Comparison of ENCODE assay signal across 8 cellular contexts in the genomic region with DNA sequence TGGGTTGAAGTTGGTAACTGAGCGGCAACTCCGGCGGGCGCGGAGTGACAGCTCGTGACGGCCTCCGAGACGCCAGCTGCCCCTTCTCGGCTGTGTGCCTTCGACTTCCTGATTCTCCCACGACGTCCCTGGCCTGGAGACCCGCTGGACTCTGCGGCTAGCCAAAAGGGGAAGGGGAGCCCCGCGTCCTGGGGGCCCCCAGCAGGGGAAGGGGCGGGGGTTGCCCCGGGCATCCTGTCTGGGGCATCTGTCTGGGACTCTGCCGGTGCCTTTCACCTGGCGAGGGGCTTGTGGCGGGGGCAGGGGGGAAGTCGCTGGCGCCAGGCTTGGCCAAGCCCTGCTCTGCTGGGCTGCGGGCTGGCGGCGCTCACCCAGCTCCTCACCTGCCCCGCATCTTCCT.
DNase-seq lines count a peak whose midpoint lies in the region; ATAC-seq and TF ChIP-seq lines count a peak whose summit lies in the region.
"Not testable (repeated sequence)": the region's sequence is repeated elsewhere in the genome, so short reads cannot be mapped to it uniquely, and the experiment has no call there.

No MANE protein-coding gene starts in this region.

- H2BK12ac ChIP-seq in mesenchymal stem cell (ENCODE audit: low read length in 2 of 2): not testable (repeated sequence)

- not testable (repeated sequence) for DNase-seq in CD8-positive, alpha-beta T cell; MM.1S; dorsolateral prefrontal cortex; mesenchymal stem cell; upper lobe of right lung
- peak; percentile 32 for DNase-seq in activated T-cell treated with anti-CD3 and anti-CD28 coated beads, Interleukin-2, amount 50 U/mL, for 24 hours
- peak; percentile 32 for DNase-seq in left ventricle myocardium superior

- H3K36me3 Mint-ChIP-seq in CD8-positive, alpha-beta T cell; activated T-cell treated with anti-CD3 and anti-CD28 coated beads, Interleukin-2, amount 50 U/mL, for 24 hours (ENCODE audit: low read depth): not testable (repeated sequence)

- not testable (repeated sequence) for H3K4ac ChIP-seq in mesenchymal stem cell (ENCODE audit: low read depth in 1 of 2, low read length in 2 of 2)

- peaks cover 20% of the 10 kb centered on the region for H3K27me3 Mint-ChIP-seq in CD8-positive, alpha-beta T cell (ENCODE audit: low read depth)
- H3K27me3 Mint-ChIP-seq in activated T-cell treated with anti-CD3 and anti-CD28 coated beads, Interleukin-2, amount 50 U/mL, for 24 hours: peaks cover 46% of the 10 kb centered on the region

- H3K79me1 ChIP-seq in mesenchymal stem cell (replicated peaks; ENCODE audit: low read length, poor library complexity, severe bottlenecking): not testable (repeated sequence)

- not testable (repeated sequence) for H3K27me3 ChIP-seq in CD8-positive, alpha-beta T cell (ENCODE audit: insufficient read depth, low read length); MM.1S (replicated peaks; ENCODE audit: insufficient read depth, low read length); mesenchymal stem cell (ENCODE audit: control insufficient read depth in 1 of 2, insufficient read depth in 1 of 2, low read length in 2 of 2); rectal smooth muscle tissue (ENCODE audit: control insufficient read depth, insufficient read depth, low read length); upper lobe of right lung
- H3K27me3 ChIP-seq in dorsolateral prefrontal cortex: peaks cover 0 to 18% (median 0%) of the 10 kb centered on the region in 45 donors

- H3K4me3 Mint-ChIP-seq in CD8-positive, alpha-beta T cell: peak overlapping the region; percentile 11
- not testable (repeated sequence) for H3K4me3 Mint-ChIP-seq in activated T-cell treated with anti-CD3 and anti-CD28 coated beads, Interleukin-2, amount 50 U/mL, for 24 hours

- not testable (repeated sequence) for H3K9me3 ChIP-seq in CD8-positive, alpha-beta T cell (ENCODE audit: low read length); MM.1S (replicated peaks; ENCODE audit: insufficient read depth, low read length); mesenchymal stem cell (ENCODE audit: control insufficient read depth, low read length); upper lobe of right lung

- not testable (repeated sequence) for H3K9me3 Mint-ChIP-seq in CD8-positive, alpha-beta T cell; activated T-cell treated with anti-CD3 and anti-CD28 coated beads, Interleukin-2, amount 50 U/mL, for 24 hours

- 70% methylated on average over 19 of the region's 28 CpGs for WGBS in mesenchymal stem cell

- not testable (repeated sequence) for H2AK5ac ChIP-seq in mesenchymal stem cell (ENCODE audit: low read length, severe bottlenecking)

- not testable (repeated sequence) for H2BK5ac ChIP-seq in mesenchymal stem cell (ENCODE audit: low read depth, low read length, poor library complexity, severe bottlenecking)

- H3K4me1 ChIP-seq in CD8-positive, alpha-beta T cell (ENCODE audit: insufficient read depth, low read length); MM.1S (ENCODE audit: low read length); mesenchymal stem cell (ENCODE audit: control insufficient read depth, insufficient read depth, low read depth, low read length); rectal smooth muscle tissue (ENCODE audit: control insufficient read depth, insufficient read depth, low read length); upper lobe of right lung: not testable (repeated sequence)

- H2BK120ac ChIP-seq in mesenchymal stem cell (ENCODE audit: low read depth, low read length): not testable (repeated sequence)

- TF ChIP-seq CTCF in CD8-positive, alpha-beta T cell (IDR thresholded peaks at IDR 0.05); MM.1S (IDR thresholded peaks at IDR 0.05; ENCODE audit: low read length); dorsolateral prefrontal cortex (IDR thresholded peaks at IDR 0.05 in 54 of 56, conservative IDR thresholded peaks at IDR 0.05 in 2 of 56; ENCODE audit: low read depth in 1 of 56, partially characterized antibody in 56 of 56); upper lobe of right lung (IDR thresholded peaks at IDR 0.05): not testable (repeated sequence)

- not testable (repeated sequence) for H3K23ac ChIP-seq in mesenchymal stem cell (ENCODE audit: low read length in 2 of 2)

- not testable (repeated sequence) for H3K18ac ChIP-seq in mesenchymal stem cell (ENCODE audit: low read depth in 1 of 2, low read length in 2 of 2)

- H2AFZ ChIP-seq in MM.1S (ENCODE audit: low read length): peak overlapping the region; percentile 35; the same call in 1 of the 2 replicates
- not testable (repeated sequence) for H2AFZ ChIP-seq in mesenchymal stem cell (ENCODE audit: low read depth, low read length)

- H4K8ac ChIP-seq in mesenchymal stem cell (ENCODE audit: low read length): not testable (repeated sequence)

- not testable (repeated sequence) for H3K4me1 Mint-ChIP-seq in CD8-positive, alpha-beta T cell (ENCODE audit: low read depth); activated T-cell treated with anti-CD3 and anti-CD28 coated beads, Interleukin-2, amount 50 U/mL, for 24 hours (ENCODE audit: low read depth)

- H3K9ac ChIP-seq in MM.1S (ENCODE audit: low read length): peak overlapping the region; percentile 65; the same call in 1 of the 2 replicates
- H3K9ac ChIP-seq in mesenchymal stem cell (ENCODE audit: low read length); rectal smooth muscle tissue (ENCODE audit: low read length): not testable (repeated sequence)

- H3K4me3 ChIP-seq in CD8-positive, alpha-beta T cell (ENCODE audit: low read depth, low read length); mesenchymal stem cell (ENCODE audit: insufficient read depth in 1 of 2, low read depth in 1 of 2, low read length in 2 of 2): not testable (repeated sequence)
- H3K4me3 ChIP-seq in MM.1S (ENCODE audit: low read length) (peak overlapping the region; percentile 67; the same call in 1 of the 2 replicates), dorsolateral prefrontal cortex (peak overlapping the region in 54 of 59 donors; percentile 21 to 69 (median 47)), rectal smooth muscle tissue (ENCODE audit: low read length) (peak overlapping the region; percentile 21), upper lobe of right lung (peak overlapping the region; percentile 38)

- H2BK15ac ChIP-seq in mesenchymal stem cell (ENCODE audit: low read depth, poor library complexity, severe bottlenecking): not testable (repeated sequence)

- intact Hi-C loops in CD8-positive, alpha-beta T cell (cut with DNase I, micrococcal nuclease): loop anchor here in 1 of 2 experiments (5.0 kb wide), 1 partner anchor 121 kb away; no protein-coding TSS in a partner anchor
- intact Hi-C loops in dorsolateral prefrontal cortex (cut with DNase I): loop anchor here (5.0 to 10.0 kb wide), 2 partner anchors 94 to 121 kb away; no protein-coding TSS in a partner anchor
- intact Hi-C loops in left ventricle myocardium superior (cut with micrococcal nuclease); upper lobe of right lung (cut with DNase I): not testable (repeated sequence)

- not testable (repeated sequence) for ATAC-seq in CD8-positive, alpha-beta T cell; left ventricle myocardium superior; upper lobe of right lung

- CTCF ChIA-PET in CD8-positive, alpha-beta T cell (lab: Charles Lee): not testable (repeated sequence)

- not testable (repeated sequence) for H3K27ac ChIP-seq in CD8-positive, alpha-beta T cell (ENCODE audit: low read depth, low read length); MM.1S (ENCODE audit: low read length); dorsolateral prefrontal cortex; mesenchymal stem cell (ENCODE audit: low read length, poor library complexity, severe bottlenecking); rectal smooth muscle tissue (ENCODE audit: low read depth, low read length); upper lobe of right lung

- not testable (repeated sequence) for H3K14ac ChIP-seq in mesenchymal stem cell (ENCODE audit: low read length in 2 of 2)

- H3F3A ChIP-seq in MM.1S (ENCODE audit: insufficient read depth, low read length): not testable (repeated sequence)

- POLR2A ChIA-PET in CD8-positive, alpha-beta T cell (lab: Charles Lee): not testable (repeated sequence)

- H3K36me3 ChIP-seq in CD8-positive, alpha-beta T cell (ENCODE audit: insufficient read depth, low read length); MM.1S (replicated peaks; ENCODE audit: insufficient read depth, low read length); mesenchymal stem cell (ENCODE audit: control insufficient read depth in 1 of 2, insufficient read depth in 2 of 2, low read depth in 1 of 2, low read length in 2 of 2); rectal smooth muscle tissue (ENCODE audit: control insufficient read depth, insufficient read depth, low read length); upper lobe of right lung: not testable (repeated sequence)

- H3K9me2 ChIP-seq in MM.1S (replicated peaks; ENCODE audit: insufficient read depth, low read length): not testable (repeated sequence)

- H3K4me2 ChIP-seq in MM.1S (ENCODE audit: low read depth, low read length) (peak overlapping the region; percentile 50; the same call in 1 of the 2 replicates), mesenchymal stem cell (ENCODE audit: low read length, poor library complexity, severe bottlenecking) (peak overlapping the region; percentile 23)

- not testable (repeated sequence) for H4K91ac ChIP-seq in mesenchymal stem cell (ENCODE audit: low read length)

- not testable (repeated sequence) for H4K20me1 ChIP-seq in MM.1S (ENCODE audit: insufficient read depth, low read length)

- not testable (repeated sequence) for H3K79me2 ChIP-seq in MM.1S (ENCODE audit: low read length)

- H3K27ac Mint-ChIP-seq in CD8-positive, alpha-beta T cell; activated T-cell treated with anti-CD3 and anti-CD28 coated beads, Interleukin-2, amount 50 U/mL, for 24 hours: not testable (repeated sequence)
